In the genomic region with DNA sequence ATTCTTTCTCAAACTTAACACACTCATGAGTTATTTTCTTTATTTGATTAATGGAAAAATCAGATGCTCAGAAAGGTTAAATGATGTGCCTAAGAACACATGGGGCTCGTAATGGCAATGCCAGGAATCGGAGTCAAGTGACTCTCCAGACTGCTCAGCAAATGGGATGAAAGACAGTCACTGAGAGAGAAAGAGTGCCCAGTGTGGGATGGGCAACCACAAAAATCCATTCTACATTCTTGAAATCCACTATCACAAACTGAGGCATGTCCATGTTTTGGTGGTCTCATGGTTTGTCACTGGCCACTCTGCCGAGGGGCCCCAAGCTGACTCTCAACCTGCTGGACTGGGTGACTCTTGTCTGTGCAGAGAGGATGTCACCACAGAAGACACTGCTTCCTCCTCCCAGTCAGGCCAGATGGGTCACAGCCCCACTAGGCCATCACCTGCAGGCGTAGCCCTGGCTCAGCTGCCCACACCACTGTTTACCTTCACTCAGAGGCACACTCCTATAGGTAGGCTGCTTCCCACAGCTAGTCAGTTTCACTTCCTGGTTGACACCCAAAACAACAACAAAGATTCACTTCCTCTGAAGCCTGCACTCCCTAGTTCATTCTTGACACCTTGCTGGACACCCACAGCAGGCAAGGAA, we compare ENCODE assay signal across 1 cellular context.
TF ChIP-seq lines count a peak whose summit lies in the region.

No MANE protein-coding gene starts in this region.

TF ChIP-seq in GM23338, 12 proteins besides CTCF, POLR2A, EP300 and RAD21 (continued from another document):
- TF ChIP-seq, protein P1, sequence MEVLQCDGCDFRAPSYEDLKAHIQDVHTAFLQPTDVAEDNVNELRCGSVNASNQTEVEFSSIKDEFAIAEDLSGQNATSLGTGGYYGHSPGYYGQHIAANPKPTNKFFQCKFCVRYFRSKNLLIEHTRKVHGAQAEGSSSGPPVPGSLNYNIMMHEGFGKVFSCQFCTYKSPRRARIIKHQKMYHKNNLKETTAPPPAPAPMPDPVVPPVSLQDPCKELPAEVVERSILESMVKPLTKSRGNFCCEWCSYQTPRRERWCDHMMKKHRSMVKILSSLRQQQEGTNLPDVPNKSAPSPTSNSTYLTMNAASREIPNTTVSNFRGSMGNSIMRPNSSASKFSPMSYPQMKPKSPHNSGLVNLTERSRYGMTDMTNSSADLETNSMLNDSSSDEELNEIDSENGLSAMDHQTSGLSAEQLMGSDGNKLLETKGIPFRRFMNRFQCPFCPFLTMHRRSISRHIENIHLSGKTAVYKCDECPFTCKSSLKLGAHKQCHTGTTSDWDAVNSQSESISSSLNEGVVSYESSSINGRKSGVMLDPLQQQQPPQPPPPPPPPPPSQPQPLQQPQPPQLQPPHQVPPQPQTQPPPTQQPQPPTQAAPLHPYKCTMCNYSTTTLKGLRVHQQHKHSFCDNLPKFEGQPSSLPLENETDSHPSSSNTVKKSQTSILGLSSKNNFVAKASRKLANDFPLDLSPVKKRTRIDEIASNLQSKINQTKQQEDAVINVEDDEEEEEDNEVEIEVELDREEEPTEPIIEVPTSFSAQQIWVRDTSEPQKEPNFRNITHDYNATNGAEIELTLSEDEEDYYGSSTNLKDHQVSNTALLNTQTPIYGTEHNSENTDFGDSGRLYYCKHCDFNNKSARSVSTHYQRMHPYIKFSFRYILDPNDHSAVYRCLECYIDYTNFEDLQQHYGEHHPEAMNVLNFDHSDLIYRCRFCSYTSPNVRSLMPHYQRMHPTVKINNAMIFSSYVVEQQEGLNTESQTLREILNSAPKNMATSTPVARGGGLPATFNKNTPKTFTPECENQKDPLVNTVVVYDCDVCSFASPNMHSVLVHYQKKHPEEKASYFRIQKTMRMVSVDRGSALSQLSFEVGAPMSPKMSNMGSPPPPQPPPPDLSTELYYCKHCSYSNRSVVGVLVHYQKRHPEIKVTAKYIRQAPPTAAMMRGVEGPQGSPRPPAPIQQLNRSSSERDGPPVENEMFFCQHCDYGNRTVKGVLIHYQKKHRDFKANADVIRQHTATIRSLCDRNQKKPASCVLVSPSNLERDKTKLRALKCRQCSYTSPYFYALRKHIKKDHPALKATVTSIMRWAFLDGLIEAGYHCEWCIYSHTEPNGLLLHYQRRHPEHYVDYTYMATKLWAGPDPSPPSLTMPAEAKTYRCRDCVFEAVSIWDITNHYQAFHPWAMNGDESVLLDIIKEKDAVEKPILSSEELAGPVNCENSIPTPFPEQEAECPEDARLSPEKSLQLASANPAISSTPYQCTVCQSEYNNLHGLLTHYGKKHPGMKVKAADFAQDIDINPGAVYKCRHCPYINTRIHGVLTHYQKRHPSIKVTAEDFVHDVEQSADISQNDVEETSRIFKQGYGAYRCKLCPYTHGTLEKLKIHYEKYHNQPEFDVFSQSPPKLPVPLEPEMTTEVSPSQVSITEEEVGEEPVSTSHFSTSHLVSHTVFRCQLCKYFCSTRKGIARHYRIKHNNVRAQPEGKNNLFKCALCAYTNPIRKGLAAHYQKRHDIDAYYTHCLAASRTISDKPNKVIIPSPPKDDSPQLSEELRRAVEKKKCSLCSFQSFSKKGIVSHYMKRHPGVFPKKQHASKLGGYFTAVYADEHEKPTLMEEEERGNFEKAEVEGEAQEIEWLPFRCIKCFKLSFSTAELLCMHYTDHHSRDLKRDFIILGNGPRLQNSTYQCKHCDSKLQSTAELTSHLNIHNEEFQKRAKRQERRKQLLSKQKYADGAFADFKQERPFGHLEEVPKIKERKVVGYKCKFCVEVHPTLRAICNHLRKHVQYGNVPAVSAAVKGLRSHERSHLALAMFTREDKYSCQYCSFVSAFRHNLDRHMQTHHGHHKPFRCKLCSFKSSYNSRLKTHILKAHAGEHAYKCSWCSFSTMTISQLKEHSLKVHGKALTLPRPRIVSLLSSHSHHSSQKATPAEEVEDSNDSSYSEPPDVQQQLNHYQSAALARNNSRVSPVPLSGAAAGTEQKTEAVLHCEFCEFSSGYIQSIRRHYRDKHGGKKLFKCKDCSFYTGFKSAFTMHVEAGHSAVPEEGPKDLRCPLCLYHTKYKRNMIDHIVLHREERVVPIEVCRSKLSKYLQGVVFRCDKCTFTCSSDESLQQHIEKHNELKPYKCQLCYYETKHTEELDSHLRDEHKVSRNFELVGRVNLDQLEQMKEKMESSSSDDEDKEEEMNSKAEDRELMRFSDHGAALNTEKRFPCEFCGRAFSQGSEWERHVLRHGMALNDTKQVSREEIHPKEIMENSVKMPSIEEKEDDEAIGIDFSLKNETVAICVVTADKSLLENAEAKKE (CRISPR knock-in tag; IDR thresholded peaks at IDR 0.05): no peak
- no peak for TF ChIP-seq EZH2phosphoT487 (IDR thresholded peaks at IDR 0.05; ENCODE audit: unreplicated experiment)
- no peak for TF ChIP-seq NANOG (IDR thresholded peaks at IDR 0.05; ENCODE audit: borderline replicate concordance)
- TF ChIP-seq, protein P2, sequence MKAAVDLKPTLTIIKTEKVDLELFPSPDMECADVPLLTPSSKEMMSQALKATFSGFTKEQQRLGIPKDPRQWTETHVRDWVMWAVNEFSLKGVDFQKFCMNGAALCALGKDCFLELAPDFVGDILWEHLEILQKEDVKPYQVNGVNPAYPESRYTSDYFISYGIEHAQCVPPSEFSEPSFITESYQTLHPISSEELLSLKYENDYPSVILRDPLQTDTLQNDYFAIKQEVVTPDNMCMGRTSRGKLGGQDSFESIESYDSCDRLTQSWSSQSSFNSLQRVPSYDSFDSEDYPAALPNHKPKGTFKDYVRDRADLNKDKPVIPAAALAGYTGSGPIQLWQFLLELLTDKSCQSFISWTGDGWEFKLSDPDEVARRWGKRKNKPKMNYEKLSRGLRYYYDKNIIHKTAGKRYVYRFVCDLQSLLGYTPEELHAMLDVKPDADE (IDR thresholded peaks at IDR 0.05): no peak
- no peak for TF ChIP-seq POLR2AphosphoS5 (IDR thresholded peaks at IDR 0.05; ENCODE audit: low read depth)
- TF ChIP-seq JUNB (IDR thresholded peaks at IDR 0.05; ENCODE audit: unreplicated experiment): no peak
- TF ChIP-seq ZNF331 (CRISPR knock-in tag; IDR thresholded peaks at IDR 0.05; ENCODE audit: low read depth): no peak
